Comparison of ENCODE assay signal across 9 cellular contexts in the genomic region with DNA sequence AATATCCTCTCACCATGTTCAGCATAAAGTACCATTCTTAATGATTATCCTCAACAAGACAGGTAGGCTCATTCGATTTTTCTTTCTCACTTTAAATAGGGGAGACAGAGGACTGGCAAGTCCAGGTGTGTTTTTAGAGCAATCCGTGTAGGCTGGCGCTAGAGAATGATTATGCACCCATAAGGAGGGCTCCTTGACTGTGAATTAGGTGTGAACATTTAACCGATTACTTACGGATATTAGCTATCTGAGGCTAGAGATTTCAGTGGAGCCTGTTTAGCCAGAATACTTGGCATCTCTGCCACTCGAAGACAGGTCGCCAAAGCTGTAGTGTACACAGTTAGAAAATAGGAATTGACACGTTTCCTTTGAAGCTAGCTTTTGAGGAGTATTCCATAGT. TPM values are rescaled to one million over a fixed set of nuclear protein-coding genes. Genes with fewer than 3 reads are reported as not detected.
DNase-seq lines count a peak whose midpoint lies in the region; ATAC-seq, FAIRE-seq and TF ChIP-seq lines count a peak whose summit lies in the region.
"Had no signal": no experiment of that assay in that cellular context is flagged by ENCODE, and none has a peak within 500 bp of the region (broad histone marks: within the 10 kb centered on the region; RNA-seq: fewer than 3 reads in every experiment).

No MANE protein-coding gene starts in this region.

- CTCF ChIA-PET in activated CD4-positive, alpha-beta memory T cell treated with anti-CD3 and anti-CD28 coated beads, Interleukin-2, amount 10 ng/mL, durations not matched to agents 7 days and 5 days (lab: Charles Lee), result no interaction called here

- H3K9ac ChIP-seq in kidney (ENCODE audit: low read length in 2 of 2), result peak overlapping the region; percentile 26 to 74

- H3K27ac ChIP-seq in kidney (ENCODE audit: low read depth in 2 of 2, low read length in 2 of 2), result peak overlapping the region; percentile 92 to 93
- peak overlapping the region; percentile 43 for H3K27ac ChIP-seq in substantia nigra (ENCODE audit: low read depth, low read length, poor library complexity, severe bottlenecking)
- no peak overlapping the region for H3K27ac ChIP-seq in aorta (ENCODE audit: low read depth in 1 of 2, low read length in 2 of 2)

- H3K9me3 ChIP-seq in kidney (ENCODE audit: control insufficient read depth in 1 of 2, low read length in 2 of 2) (no peaks in the 10 kb centered on the region), aorta (ENCODE audit: control insufficient read depth, low read length) (no peaks in the 10 kb centered on the region)

- WGBS in aorta, 2 donors, result 79 to 81% methylated on average over 8 of the region's 8 CpGs

- peaks cover 7 to 15% of the 10 kb centered on the region in 2 donors for H3K36me3 ChIP-seq in kidney (ENCODE audit: control insufficient read depth in 1 of 2, insufficient read depth in 2 of 2, low read length in 2 of 2)
- no peaks in the 10 kb centered on the region for H3K36me3 ChIP-seq in aorta (ENCODE audit: control insufficient read depth in 1 of 2, insufficient read depth in 2 of 2, low read length in 1 of 2)

- no peak for FAIRE-seq in kidney (lab: Jason Lieb, UNC)

- peak overlapping the region; percentile 88 for H3K4me3 Mint-ChIP-seq in T-helper 1 cell treated with Interleukin-12 subunit alpha and Interleukin-12 subunit beta and Interleukin-4 antibody, amounts not matched to agents 30 μg/mL and 1 μg/mL, for 36 hours
- H3K4me3 Mint-ChIP-seq in activated CD4-positive, alpha-beta memory T cell treated with anti-CD3 and anti-CD28 coated beads, Interleukin-2, amount 10 ng/mL, durations not matched to agents 7 days and 5 days, result peak overlapping the region; percentile 60

- peaks cover 68% of the 10 kb centered on the region for H3K4me1 Mint-ChIP-seq in T-helper 1 cell treated with Interleukin-12 subunit alpha and Interleukin-12 subunit beta and Interleukin-4 antibody, amounts not matched to agents 30 μg/mL and 1 μg/mL, for 36 hours (ENCODE audit: low read depth)
- H3K4me1 Mint-ChIP-seq in activated CD4-positive, alpha-beta memory T cell treated with anti-CD3 and anti-CD28 coated beads, Interleukin-2, amount 10 ng/mL, durations not matched to agents 7 days and 5 days, result peaks cover 74% of the 10 kb centered on the region

- H3K27me3 Mint-ChIP-seq in T-helper 1 cell treated with Interleukin-12 subunit alpha and Interleukin-12 subunit beta and Interleukin-4 antibody, amounts not matched to agents 30 μg/mL and 1 μg/mL, for 36 hours (ENCODE audit: low read depth), result no peaks in the 10 kb centered on the region
- H3K27me3 Mint-ChIP-seq in activated CD4-positive, alpha-beta memory T cell treated with anti-CD3 and anti-CD28 coated beads, Interleukin-2, amount 10 ng/mL, durations not matched to agents 7 days and 5 days, result no peaks in the 10 kb centered on the region

- POLR2A ChIA-PET in activated CD4-positive, alpha-beta memory T cell treated with anti-CD3 and anti-CD28 coated beads, Interleukin-2, amount 10 ng/mL, durations not matched to agents 7 days and 5 days (lab: Charles Lee), result interaction anchor here (1.0 to 6.5 kb wide), 3 partner anchors 13 to 408 kb away, joined by 3 to 148 read pairs (median 3); no protein-coding TSS in a partner anchor

- peak overlapping the region; percentile 47 for H3K27ac Mint-ChIP-seq in T-helper 1 cell treated with Interleukin-12 subunit alpha and Interleukin-12 subunit beta and Interleukin-4 antibody, amounts not matched to agents 30 μg/mL and 1 μg/mL, for 36 hours
- peak overlapping the region; percentile 22 for H3K27ac Mint-ChIP-seq in activated CD4-positive, alpha-beta memory T cell treated with anti-CD3 and anti-CD28 coated beads, Interleukin-2, amount 10 ng/mL, durations not matched to agents 7 days and 5 days

- intact Hi-C loops in kidney (cut with DNase I), result no loop called here
- intact Hi-C loops in aorta (cut with DNase I), result loop anchor here in 1 of 2 donors (5.0 kb wide), 1 partner anchor 105 kb away; no protein-coding TSS in a partner anchor

- no peaks in the 10 kb centered on the region for H3K27me3 ChIP-seq in aorta (ENCODE audit: control insufficient read depth in 1 of 2, insufficient read depth in 2 of 2, low read length in 1 of 2)

- no peak for TF ChIP-seq CTCF in kidney (IDR thresholded peaks at IDR 0.05; ENCODE audit: borderline replicate concordance, extremely low read depth, insufficient read depth)

- peaks cover 22 to 24% of the 10 kb centered on the region in 2 donors for H3K4me1 ChIP-seq in kidney (ENCODE audit: control insufficient read depth in 1 of 2, insufficient read depth in 1 of 2, low read depth in 1 of 2, low read length in 2 of 2)
- H3K4me1 ChIP-seq in aorta (ENCODE audit: control insufficient read depth in 1 of 2, insufficient read depth in 2 of 2, low read length in 2 of 2), result no peaks in the 10 kb centered on the region

- ATAC-seq in aorta (ENCODE audit: low FRiP score) (no peak), GM21576 (IDR thresholded peaks at IDR 0.05; ENCODE audit: unreplicated experiment) (no peak)

- H3K9me3 Mint-ChIP-seq in T-helper 1 cell treated with Interleukin-12 subunit alpha and Interleukin-12 subunit beta and Interleukin-4 antibody, amounts not matched to agents 30 μg/mL and 1 μg/mL, for 36 hours, result peaks cover 12% of the 10 kb centered on the region
- H3K9me3 Mint-ChIP-seq in activated CD4-positive, alpha-beta memory T cell treated with anti-CD3 and anti-CD28 coated beads, Interleukin-2, amount 10 ng/mL, durations not matched to agents 7 days and 5 days, result peaks cover 9% of the 10 kb centered on the region

- no peak for DNase-seq in T-helper 1 cell
- no peak for DNase-seq in activated CD4-positive, alpha-beta memory T cell treated with anti-CD3 and anti-CD28 coated beads, Interleukin-2, amount 10 ng/mL, durations not matched to agents 7 days and 5 days
- no peak for DNase-seq in kidney
- DNase-seq in substantia nigra (lab: John Stamatoyannopoulos, UW), result no peak
- DNase-seq in aorta, result no peak
- DNase-seq in NCI-H345 treated with DMSO at 0.1 percent for 48 hours (lab: John Stamatoyannopoulos, UW; ENCODE audit: unreplicated experiment), result no peak
- DNase-seq: NCI-H524 treated with DMSO at 0.1 percent for 48 hours had no signal

- H3K4me3 ChIP-seq in kidney (ENCODE audit: low read length in 2 of 2), result peak overlapping the region; percentile 92 to 95
- H3K4me3 ChIP-seq in aorta (ENCODE audit: low read length in 2 of 2), result no peak overlapping the region

- H3K36me3 Mint-ChIP-seq in T-helper 1 cell treated with Interleukin-12 subunit alpha and Interleukin-12 subunit beta and Interleukin-4 antibody, amounts not matched to agents 30 μg/mL and 1 μg/mL, for 36 hours (ENCODE audit: low read depth), result peaks cover 56% of the 10 kb centered on the region
- H3K36me3 Mint-ChIP-seq in activated CD4-positive, alpha-beta memory T cell treated with anti-CD3 and anti-CD28 coated beads, Interleukin-2, amount 10 ng/mL, durations not matched to agents 7 days and 5 days (ENCODE audit: low read depth), result peaks cover 73% of the 10 kb centered on the region

RNA-seq across cellular contexts. Expression of a gene that starts 1.9 kb away (rescaled TPM):
- total RNA-seq in activated CD4-positive, alpha-beta memory T cell treated with anti-CD3 and anti-CD28 coated beads, Interleukin-2, amount 10 ng/mL, durations not matched to agents 7 days and 5 days, result 10 to 100 TPM; 77.2 to 82.2 TPM
- 157 TPM for total RNA-seq in kidney
- polyA plus RNA-seq in kidney (ENCODE audit: insufficient read depth, low read depth, low replicate concordance), result 49.2 TPM
- total RNA-seq in aorta, result 10 to 100 TPM; 79.2 to 99.8 TPM
- polyA plus RNA-seq in aorta, result 10 to 100 TPM; 17.2 to 19.2 TPM

Comparison
In these comparisons a context has a peak if more than half of its experiments do, and no peak if none do; other contexts are left out.
1. H3K27ac ChIP-seq: peak in kidney (2 of 2) and substantia nigra (single experiment); none in aorta (0 of 2).
2. H3K4me3 ChIP-seq: peak in kidney (2 of 2); none in aorta (0 of 2).